Comparison of ENCODE assay signal across 1 cellular context in genomic region chr20:32767418-32768198, GRCh38.
TF ChIP-seq lines count a peak whose summit lies in the region.

No MANE protein-coding gene starts in this region.

TF ChIP-seq in GM23338, 12 proteins besides CTCF, POLR2A, EP300 and RAD21 (continued from another document):
- TF ChIP-seq REST (IDR thresholded peaks at IDR 0.05; ENCODE audit: unreplicated experiment) = no peak
